ENCODE assay signal across 12 cellular contexts in genomic region chr21:42724226-42724920, GRCh38.
DNase-seq lines count a peak whose midpoint lies in the region; ATAC-seq and TF ChIP-seq lines count a peak whose summit lies in the region.
"Had no signal": no experiment of that assay in that cellular context is flagged by ENCODE, and none has a peak within 500 bp of the region (broad histone marks: within the 10 kb centered on the region; RNA-seq: fewer than 3 reads in every experiment).

No MANE protein-coding gene starts in this region.

- no peaks in the 10 kb centered on the region for H3K79me2 ChIP-seq in mammary epithelial cell (ENCODE audit: insufficient read depth, low read length)

- H3K27ac Mint-ChIP-seq in MCF 10A (ENCODE audit: low read depth, unreplicated experiment) = no peak overlapping the region
- H3K27ac Mint-ChIP-seq: IgD-negative memory B cell; T-helper 2 cell treated with Interferon-gamma antibody and Interleukin-4, amounts not matched to agents 5 μg/mL and 100 μg/mL, for 36 hours had no signal

- ATAC-seq in aorta (ENCODE audit: low FRiP score) = peak; percentile 53
- no peak for ATAC-seq in GM18873 (IDR thresholded peaks at IDR 0.05; ENCODE audit: low FRiP score, unreplicated experiment)
- no peak for ATAC-seq in HG02571 (IDR thresholded peaks at IDR 0.05; ENCODE audit: unreplicated experiment)

- no peaks in the 10 kb centered on the region for H3K36me3 ChIP-seq in breast epithelium
- no peaks in the 10 kb centered on the region for H3K36me3 ChIP-seq in mammary epithelial cell (ENCODE audit: insufficient read depth, low read length)
- no peaks in the 10 kb centered on the region for H3K36me3 ChIP-seq in liver (ENCODE audit: control insufficient read depth in 4 of 4, insufficient read depth in 3 of 4, low read depth in 1 of 4, low read length in 3 of 4)
- H3K36me3 ChIP-seq in aorta (ENCODE audit: control insufficient read depth in 1 of 2, insufficient read depth in 2 of 2, low read length in 1 of 2) = no peaks in the 10 kb centered on the region

- H3K9me3 ChIP-seq in breast epithelium = no peaks in the 10 kb centered on the region
- no peaks in the 10 kb centered on the region for H3K9me3 ChIP-seq in mammary epithelial cell (replicated peaks; ENCODE audit: insufficient read depth, low read length)
- H3K9me3 ChIP-seq in liver (ENCODE audit: control insufficient read depth in 4 of 4, low read length in 3 of 4) = no peaks in the 10 kb centered on the region
- no peaks in the 10 kb centered on the region for H3K9me3 ChIP-seq in aorta (ENCODE audit: control insufficient read depth, low read length)

- no peak overlapping the region for H3K4me3 Mint-ChIP-seq in MCF 10A (ENCODE audit: unreplicated experiment)
- H3K4me3 Mint-ChIP-seq: IgD-negative memory B cell; T-helper 2 cell treated with Interferon-gamma antibody and Interleukin-4, amounts not matched to agents 5 μg/mL and 100 μg/mL, for 36 hours had no signal

- POLR2A ChIA-PET in MCF 10A (lab: Yijun Ruan, JAX) = no interaction called here

- peak overlapping the region; percentile 21 for H3K4me2 ChIP-seq in mammary epithelial cell (ENCODE audit: insufficient read depth, low read depth, low read length)

- TF ChIP-seq POLR2A in breast epithelium (IDR thresholded peaks at IDR 0.05) = no peak

- H3K27ac ChIP-seq in breast epithelium (peak overlapping the region in 1 of 2 donors; percentile 66), mammary epithelial cell (ENCODE audit: insufficient read depth, low read depth, low read length) (no peak overlapping the region), liver (ENCODE audit: low read depth in 1 of 2, low read length in 2 of 2) (no peak overlapping the region), aorta (ENCODE audit: low read depth in 1 of 2, low read length in 2 of 2) (no peak overlapping the region)

- H3K4me1 Mint-ChIP-seq in MCF 10A (ENCODE audit: insufficient read depth, unreplicated experiment) = peaks cover 8% of the 10 kb centered on the region
- H3K4me1 Mint-ChIP-seq: IgD-negative memory B cell had no signal

- dilution Hi-C loops in mammary epithelial cell (cut with HindIII; ENCODE audit: low sequenced_read_pairs) = no loop called here

- H3K9ac ChIP-seq in mammary epithelial cell (ENCODE audit: insufficient read depth, low read length) (no peak overlapping the region), liver (ENCODE audit: low read depth in 1 of 2, low read length in 2 of 2) (no peak overlapping the region)

- no peaks in the 10 kb centered on the region for H3K27me3 Mint-ChIP-seq in MCF 10A (ENCODE audit: insufficient read depth, unreplicated experiment)

- no TSS peak for BruUV-seq in MCF 10A (replicated peaks; lab: Mats Ljungman, UMichigan)
- no TSS peak for BruUV-seq in mammary epithelial cell (replicated peaks; lab: Mats Ljungman, UMichigan)

- DNase-seq in MCF 10A (ENCODE audit: unreplicated experiment) = peak; percentile 80
- no peak for DNase-seq in breast epithelium (ENCODE audit: low spot score in 2 of 2)
- DNase-seq in mammary epithelial cell = peak; percentile 82
- no peak for DNase-seq in aorta
- DNase-seq in NCI-H446 (lab: John Stamatoyannopoulos, UW) = no peak
- DNase-seq: AML-193 had no signal

- no peaks in the 10 kb centered on the region for H3K27me3 ChIP-seq in breast epithelium
- no peaks in the 10 kb centered on the region for H3K27me3 ChIP-seq in mammary epithelial cell (ENCODE audit: insufficient read depth, low read length)
- no peaks in the 10 kb centered on the region for H3K27me3 ChIP-seq in liver (ENCODE audit: control insufficient read depth in 4 of 4, insufficient read depth in 4 of 4, low read length in 3 of 4)
- H3K27me3 ChIP-seq in aorta (ENCODE audit: control insufficient read depth in 1 of 2, insufficient read depth in 2 of 2, low read length in 1 of 2) = no peaks in the 10 kb centered on the region

- no peak for TF ChIP-seq CTCF in MCF 10A (IDR thresholded peaks at IDR 0.05; ENCODE audit: unreplicated experiment)
- no peak for TF ChIP-seq CTCF in breast epithelium (IDR thresholded peaks at IDR 0.05)
- TF ChIP-seq CTCF in mammary epithelial cell (conservative IDR thresholded peaks at IDR 0.05 in 1 of 2, IDR thresholded peaks at IDR 0.05 in 1 of 2; ENCODE audit: extremely low read depth in 1 of 2, insufficient read depth in 1 of 2, low read depth in 1 of 2, low read length in 2 of 2) = no peak
- no peak for TF ChIP-seq CTCF in liver (IDR thresholded peaks at IDR 0.05; ENCODE audit: low read depth, low read length, missing input control)

- CTCF ChIA-PET in MCF 10A (lab: Yijun Ruan, JAX) = no interaction called here
- CTCF ChIA-PET in mammary epithelial cell (lab: Charles Lee; ENCODE audit: low non-redundant PET) = no interaction called here

- WGBS in mammary epithelial cell (ENCODE audit: low coverage, missing lambda C conversion rate) = 45% methylated on average over 12 of the region's 12 CpGs
- WGBS in liver = 76% methylated on average over 12 of the region's 12 CpGs
- 61% methylated on average over 12 of the region's 12 CpGs for WGBS in aorta, 2 donors

- H3K9me3 Mint-ChIP-seq in MCF 10A (ENCODE audit: unreplicated experiment) = no peaks in the 10 kb centered on the region

- intact Hi-C loops in MCF 10A (cut with micrococcal nuclease) (no loop called here), breast epithelium (cut with DNase I; ENCODE audit: low total_unique reads) (no loop called here), mammary epithelial cell (cut with micrococcal nuclease) (no loop called here), aorta (cut with DNase I) (no loop called here)

- TF ChIP-seq RAD21 in liver (IDR thresholded peaks at IDR 0.05) = no peak

- no peaks in the 10 kb centered on the region for H4K20me1 ChIP-seq in mammary epithelial cell (ENCODE audit: insufficient read depth, low read length)

- H3K4me3 ChIP-seq in breast epithelium (no peak overlapping the region), mammary epithelial cell (replicated peaks in 1 of 3; ENCODE audit: insufficient read depth in 1 of 3, low read depth in 2 of 3, low read length in 3 of 3) (no peak overlapping the region), liver (ENCODE audit: low read depth in 1 of 3, low read length in 3 of 3) (no peak overlapping the region), aorta (ENCODE audit: low read length in 2 of 2) (no peak overlapping the region)
- H3K4me3 ChIP-seq: skin epidermis had no signal

- in situ Hi-C loops in mammary epithelial cell (cut with MboI; ENCODE audit: low sequenced_read_pairs in 2 of 2) = no loop called here

- H3K36me3 Mint-ChIP-seq in MCF 10A (ENCODE audit: insufficient read depth, unreplicated experiment) = no peaks in the 10 kb centered on the region
- H3K36me3 Mint-ChIP-seq: IgD-negative memory B cell had no signal

- H3K4me1 ChIP-seq in breast epithelium (no peaks in the 10 kb centered on the region), mammary epithelial cell (ENCODE audit: insufficient read depth, low read length) (peaks cover 16% of the 10 kb centered on the region), liver (ENCODE audit: control insufficient read depth in 4 of 4, insufficient read depth in 4 of 4, low read length in 3 of 4) (peaks cover 2 to 23% (median 14%) of the 10 kb centered on the region in 4 donors), aorta (ENCODE audit: control insufficient read depth in 1 of 2, insufficient read depth in 2 of 2, low read length in 2 of 2) (no peaks in the 10 kb centered on the region)

- peak overlapping the region; percentile 59 for H2AFZ ChIP-seq in mammary epithelial cell (ENCODE audit: low read depth, low read length)

TF ChIP-seq in liver, 16 proteins besides CTCF, POLR2A, EP300 and RAD21:
- TF ChIP-seq EGR1 (IDR thresholded peaks at IDR 0.05; ENCODE audit: low read depth in 2 of 2) (peak in 1 of 2 donors; percentile 77), JUND (IDR thresholded peaks at IDR 0.05) (no peak), FOXA1 (IDR thresholded peaks at IDR 0.05) (no peak), SP1 (IDR thresholded peaks at IDR 0.05) (peak; percentile 47), NR2F2 (IDR thresholded peaks at IDR 0.05) (peak; percentile 80), REST (IDR thresholded peaks at IDR 0.05) (no peak), HNF4A (conservative IDR thresholded peaks at IDR 0.05) (no peak), ATF3 (IDR thresholded peaks at IDR 0.05) (no peak), YY1 (IDR thresholded peaks at IDR 0.05) (no peak), HNF4G (IDR thresholded peaks at IDR 0.05) (no peak)
TF ChIP-seq in liver: peak in this region for 3.

Comparison
In these comparisons a context has a peak if more than half of its experiments do, and no peak if none do; other contexts are left out.
1. DNase-seq: peak in MCF 10A (single experiment) and mammary epithelial cell (single experiment); none in breast epithelium (0 of 2), aorta (0 of 2) and NCI-H446 (0 of 2).